Comparison of ENCODE assay signal across 8 cellular contexts in the genomic region with DNA sequence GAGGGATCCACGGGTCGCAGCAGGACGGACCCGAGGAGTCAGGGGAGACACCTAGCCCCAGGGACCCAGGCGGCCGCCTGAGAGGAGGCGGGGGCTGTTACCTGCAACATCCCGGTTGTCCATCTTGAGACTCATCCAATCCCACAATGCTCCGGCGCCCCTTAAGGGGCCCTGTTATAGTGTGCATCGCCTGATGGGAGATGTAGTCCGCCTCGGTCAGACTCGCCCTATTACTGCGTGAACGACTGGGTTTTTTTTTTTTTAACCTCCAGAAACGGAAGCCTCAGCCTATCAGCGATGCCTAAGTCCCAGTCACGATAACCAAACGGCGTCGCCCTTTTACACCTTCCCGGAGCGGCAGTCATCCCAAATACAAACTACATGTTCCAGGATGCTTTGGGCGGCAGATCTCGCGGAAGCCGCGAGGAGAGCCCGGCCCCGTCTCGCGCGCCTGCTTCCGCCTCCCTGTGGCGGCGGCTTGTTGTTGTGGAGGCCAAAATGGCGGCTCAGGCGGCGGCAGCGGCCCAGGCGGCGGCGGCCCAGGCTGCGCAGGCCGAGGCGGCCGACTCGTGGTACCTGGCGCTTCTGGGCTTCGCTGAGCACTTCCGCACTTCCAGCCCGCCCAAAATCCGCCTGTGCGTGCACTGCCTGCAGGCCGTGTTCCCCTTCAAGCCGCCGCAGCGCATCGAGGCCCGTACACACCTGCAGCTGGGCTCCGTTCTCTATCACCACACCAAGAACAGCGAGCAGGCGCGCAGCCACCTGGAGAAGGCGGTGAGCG. TPM values are rescaled to one million over a fixed set of nuclear protein-coding genes. Genes with fewer than 3 reads are reported as not detected.
DNase-seq lines count a peak whose midpoint lies in the region; ATAC-seq and TF ChIP-seq lines count a peak whose summit lies in the region.

A gene with protein sequence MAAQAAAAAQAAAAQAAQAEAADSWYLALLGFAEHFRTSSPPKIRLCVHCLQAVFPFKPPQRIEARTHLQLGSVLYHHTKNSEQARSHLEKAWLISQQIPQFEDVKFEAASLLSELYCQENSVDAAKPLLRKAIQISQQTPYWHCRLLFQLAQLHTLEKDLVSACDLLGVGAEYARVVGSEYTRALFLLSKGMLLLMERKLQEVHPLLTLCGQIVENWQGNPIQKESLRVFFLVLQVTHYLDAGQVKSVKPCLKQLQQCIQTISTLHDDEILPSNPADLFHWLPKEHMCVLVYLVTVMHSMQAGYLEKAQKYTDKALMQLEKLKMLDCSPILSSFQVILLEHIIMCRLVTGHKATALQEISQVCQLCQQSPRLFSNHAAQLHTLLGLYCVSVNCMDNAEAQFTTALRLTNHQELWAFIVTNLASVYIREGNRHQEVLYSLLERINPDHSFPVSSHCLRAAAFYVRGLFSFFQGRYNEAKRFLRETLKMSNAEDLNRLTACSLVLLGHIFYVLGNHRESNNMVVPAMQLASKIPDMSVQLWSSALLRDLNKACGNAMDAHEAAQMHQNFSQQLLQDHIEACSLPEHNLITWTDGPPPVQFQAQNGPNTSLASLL (plus strand): TSS at position 468 of the 781 bp plus-strand sequence. CDS start 31 bp downstream, at position 499.
A gene with protein sequence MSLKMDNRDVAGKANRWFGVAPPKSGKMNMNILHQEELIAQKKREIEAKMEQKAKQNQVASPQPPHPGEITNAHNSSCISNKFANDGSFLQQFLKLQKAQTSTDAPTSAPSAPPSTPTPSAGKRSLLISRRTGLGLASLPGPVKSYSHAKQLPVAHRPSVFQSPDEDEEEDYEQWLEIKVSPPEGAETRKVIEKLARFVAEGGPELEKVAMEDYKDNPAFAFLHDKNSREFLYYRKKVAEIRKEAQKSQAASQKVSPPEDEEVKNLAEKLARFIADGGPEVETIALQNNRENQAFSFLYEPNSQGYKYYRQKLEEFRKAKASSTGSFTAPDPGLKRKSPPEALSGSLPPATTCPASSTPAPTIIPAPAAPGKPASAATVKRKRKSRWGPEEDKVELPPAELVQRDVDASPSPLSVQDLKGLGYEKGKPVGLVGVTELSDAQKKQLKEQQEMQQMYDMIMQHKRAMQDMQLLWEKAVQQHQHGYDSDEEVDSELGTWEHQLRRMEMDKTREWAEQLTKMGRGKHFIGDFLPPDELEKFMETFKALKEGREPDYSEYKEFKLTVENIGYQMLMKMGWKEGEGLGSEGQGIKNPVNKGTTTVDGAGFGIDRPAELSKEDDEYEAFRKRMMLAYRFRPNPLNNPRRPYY (minus strand): TSS at position 148 of the 781 bp plus-strand sequence. CDS start 13 bp downstream, at position 135.

- TF ChIP-seq CTCF in GM10248 (IDR thresholded peaks at IDR 0.05; ENCODE audit: control extremely low read depth, extremely low read depth, low read depth, missing control alignments) (no peak), HFFc6 (IDR thresholded peaks at IDR 0.05) (peak; percentile 49), NB4 (IDR thresholded peaks at IDR 0.05; ENCODE audit: low read depth, low read length) (no peak), glutamatergic neuron (IDR thresholded peaks at IDR 0.05; ENCODE audit: partially characterized antibody, unreplicated experiment) (no peak), osteoblast (IDR thresholded peaks at IDR 0.05; ENCODE audit: extremely low read depth, low read depth, low read length) (peak; percentile 21), thoracic aorta (IDR thresholded peaks at IDR 0.05) (peak; percentile 49)

- H3K4me1 Mint-ChIP-seq in HFFc6 (ENCODE audit: low read depth) (peaks cover 39% of the 10 kb centered on the region), glutamatergic neuron (ENCODE audit: low read depth, unreplicated experiment) (peaks cover 8% of the 10 kb centered on the region)

- H3K4me3 ChIP-seq in NB4 (ENCODE audit: low read depth, low read length) (peak within 1 kb of the TSS; percentile 97), osteoblast (ENCODE audit: insufficient read depth, low read length) (peak within 1 kb of the TSS; percentile 99), thoracic aorta (peak within 1 kb of the TSS; percentile 88)

- TF ChIP-seq POLR2A in NB4 (IDR thresholded peaks at IDR 0.05; ENCODE audit: extremely low read depth, insufficient read length): peak; percentile 80

- CTCF ChIA-PET in GM10248 (lab: Yijun Ruan, JAX): no interaction called here

- no peaks in the 10 kb centered on the region for H3K9me3 ChIP-seq in osteoblast (ENCODE audit: low read depth, low read length)
- no peaks in the 10 kb centered on the region for H3K9me3 ChIP-seq in thoracic aorta

- peak; percentile 97 for DNase-seq in GM10248 (ENCODE audit: extremely low spot score)
- peak; percentile 89 for DNase-seq in HFFc6
- peak; percentile 94 for DNase-seq in NB4 (ENCODE audit: low read depth)
- DNase-seq in activated naive CD4-positive, alpha-beta T cell treated with anti-CD3 and anti-CD28 coated beads, Interleukin-2, amount 50 U/mL, for 72 hours (ENCODE audit: low spot score in 2 of 2): peak; percentile 89 to 95
- peak; percentile 89 for DNase-seq in glutamatergic neuron
- DNase-seq in osteoblast (ENCODE audit: insufficient read length, low spot score, missing footprints): peak; percentile 99
- DNase-seq in thoracic aorta (ENCODE audit: low spot score): peak; percentile 63

- H3K79me2 ChIP-seq in osteoblast (ENCODE audit: insufficient read depth, low read length): peaks cover 90% of the 10 kb centered on the region

- peak within 1 kb of the TSS; percentile 98 for H3K27ac ChIP-seq in osteoblast (ENCODE audit: low read depth, low read length)
- peak within 1 kb of the TSS; percentile 75 to 88 for H3K27ac ChIP-seq in thoracic aorta

- H3K36me3 Mint-ChIP-seq in HFFc6 (ENCODE audit: low read depth) (peaks cover 21% of the 10 kb centered on the region), glutamatergic neuron (ENCODE audit: unreplicated experiment) (no peaks in the 10 kb centered on the region)
- H3K36me3 Mint-ChIP-seq in activated naive CD4-positive, alpha-beta T cell treated with anti-CD3 and anti-CD28 coated beads, Interleukin-2, amount 50 U/mL, for 72 hours: peaks cover 6 to 14% of the 10 kb centered on the region in 2 donors

- POLR2A ChIA-PET in GM10248 (lab: Yijun Ruan, JAX): no interaction called here

- H3K4me1 ChIP-seq in osteoblast (ENCODE audit: insufficient read depth, low read length) (peaks cover 16% of the 10 kb centered on the region), thoracic aorta (ENCODE audit: control insufficient read depth in 1 of 2, low read depth in 2 of 2) (peaks cover 19 to 43% of the 10 kb centered on the region in 2 donors)

- peak within 1 kb of the TSS; percentile 99 for H3K4me2 ChIP-seq in osteoblast (ENCODE audit: insufficient read depth, low read length)

- H3K4me3 Mint-ChIP-seq in HFFc6 (peak within 1 kb of the TSS; percentile 98), glutamatergic neuron (ENCODE audit: unreplicated experiment) (peak within 1 kb of the TSS; percentile 97)

- H3K27me3 Mint-ChIP-seq in HFFc6 (ENCODE audit: insufficient read depth) (no peaks in the 10 kb centered on the region; the same call in none of the 2 replicates), glutamatergic neuron (ENCODE audit: unreplicated experiment) (peaks cover 12% of the 10 kb centered on the region)

- H3K9me3 Mint-ChIP-seq in HFFc6 (no peaks in the 10 kb centered on the region), glutamatergic neuron (ENCODE audit: unreplicated experiment) (peaks cover 4% of the 10 kb centered on the region)
- H3K9me3 Mint-ChIP-seq in activated naive CD4-positive, alpha-beta T cell treated with anti-CD3 and anti-CD28 coated beads, Interleukin-2, amount 50 U/mL, for 72 hours: no peaks in the 10 kb centered on the region

- H3K36me3 ChIP-seq in osteoblast (ENCODE audit: insufficient read depth, low read length) (peaks cover 22% of the 10 kb centered on the region), thoracic aorta (peaks cover 21% of the 10 kb centered on the region)

- ATAC-seq in SK-N-SH treated with all-trans-retinoic acid at 6 μM for 48 hours (peak; percentile 97), thoracic aorta (ENCODE audit: insufficient number of reproducible peaks, low FRiP score, low read depth) (peak; percentile 83)
- ATAC-seq in activated naive CD4-positive, alpha-beta T cell treated with anti-CD3 and anti-CD28 coated beads, Interleukin-2, amount 50 U/mL, for 72 hours: peak; percentile 91 to 95

- peak within 1 kb of the TSS; percentile 100 for H3K27ac Mint-ChIP-seq in HFFc6
- peak within 1 kb of the TSS; percentile 89 to 100 for H3K27ac Mint-ChIP-seq in activated naive CD4-positive, alpha-beta T cell treated with anti-CD3 and anti-CD28 coated beads, Interleukin-2, amount 50 U/mL, for 72 hours
- peak within 1 kb of the TSS; percentile 100 for H3K27ac Mint-ChIP-seq in glutamatergic neuron (ENCODE audit: unreplicated experiment)

- H3K27me3 ChIP-seq in osteoblast (ENCODE audit: insufficient read depth, low read length) (no peaks in the 10 kb centered on the region), thoracic aorta (replicated peaks; ENCODE audit: insufficient read depth) (no peaks in the 10 kb centered on the region)

- H2AFZ ChIP-seq in osteoblast (ENCODE audit: low read length): peak within 1 kb of the TSS; percentile 99

- peaks cover 18% of the 10 kb centered on the region for H4K20me1 ChIP-seq in osteoblast (ENCODE audit: insufficient read depth, low read length)

TF ChIP-seq in SK-N-SH treated with all-trans-retinoic acid at 6 μM for 48 hours, 23 proteins besides CTCF, POLR2A, EP300 and RAD21 (continues in another document):
- TF ChIP-seq BACH2 (CRISPR knock-in tag; IDR thresholded peaks at IDR 0.05; ENCODE audit: borderline replicate concordance) (no peak), ISL1 (CRISPR knock-in tag; IDR thresholded peaks at IDR 0.05) (no peak)

RNA-seq across cellular contexts. Expression of the first gene that starts in this region (rescaled TPM):
- total RNA-seq in HFFc6 (2021; fragmentation: NEBNext Ultra II Directional; extraction: Animal tissue kit (Norgen Biotek cat#: 25700)): 10 to 100 TPM; 24.8 to 33.0 (median 29.4) TPM
- total RNA-seq in activated naive CD4-positive, alpha-beta T cell treated with anti-CD3 and anti-CD28 coated beads, Interleukin-2, amount 50 U/mL, for 72 hours: 10 to 100 TPM; 36.0 to 62.2 TPM
- 107 TPM for total RNA-seq in glutamatergic neuron (ENCODE audit: unreplicated experiment)
- total RNA-seq in osteoblast: 37.1 and 39.1 TPM in 2 replicates
- 100 to 1,000 TPM in 1 of 2 donors, 10 to 100 TPM in 1; 93.9 to 119 TPM for total RNA-seq in thoracic aorta

RNA-seq across cellular contexts. Expression of the second gene that starts in this region (rescaled TPM):
- 10 to 100 TPM; 37.7 to 47.0 (median 44.4) TPM for total RNA-seq in HFFc6 (2021; fragmentation: NEBNext Ultra II Directional; extraction: Animal tissue kit (Norgen Biotek cat#: 25700))
- 10 to 100 TPM; 55.1 to 55.4 TPM for total RNA-seq in activated naive CD4-positive, alpha-beta T cell treated with anti-CD3 and anti-CD28 coated beads, Interleukin-2, amount 50 U/mL, for 72 hours
- total RNA-seq in glutamatergic neuron (ENCODE audit: unreplicated experiment) (134 TPM), osteoblast (27.1 and 31.2 TPM in 2 replicates), thoracic aorta (10 to 100 TPM; 25.0 to 43.0 TPM)

Comparison
In these comparisons a context has a peak if more than half of its experiments do, and no peak if none do; other contexts are left out.
1. Peak in every context shown above with its lines: DNase-seq, ATAC-seq, H3K4me3 ChIP-seq and H3K27ac ChIP-seq.
2. CTCF ChIP-seq: peak in HFFc6 (single experiment), osteoblast (single experiment) and thoracic aorta (single experiment); none in GM10248 (single experiment), NB4 (single experiment) and glutamatergic neuron (single experiment).